Comparison of ENCODE assay signal across 13 cellular contexts in the genomic region with DNA sequence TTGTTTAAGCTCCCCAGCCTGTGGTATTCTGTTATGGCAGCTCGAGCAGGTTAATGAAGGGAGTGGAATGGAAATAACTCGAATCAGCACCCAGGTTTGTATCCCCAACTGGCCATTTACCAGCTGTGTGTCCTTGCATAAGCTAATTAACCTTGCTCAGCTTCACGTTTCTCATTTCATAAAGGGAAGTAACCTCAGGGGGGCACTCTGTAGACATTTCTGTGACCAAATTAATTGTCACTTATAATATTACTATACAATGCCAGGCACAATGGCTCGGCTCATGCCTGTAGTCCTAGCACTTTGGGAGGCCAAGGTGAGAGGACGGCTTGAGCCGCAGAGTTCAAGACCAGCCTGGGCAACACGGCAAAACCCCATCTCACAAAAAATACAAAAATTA. TPM values are rescaled to one million over a fixed set of nuclear protein-coding genes. Genes with fewer than 3 reads are reported as not detected.
DNase-seq lines count a peak whose midpoint lies in the region; ATAC-seq, FAIRE-seq and TF ChIP-seq lines count a peak whose summit lies in the region.
"Had no signal": no experiment of that assay in that cellular context is flagged by ENCODE, and none has a peak within 500 bp of the region (broad histone marks: within the 10 kb centered on the region; RNA-seq: fewer than 3 reads in every experiment).

No MANE protein-coding gene starts in this region.

- H3K4me3 Mint-ChIP-seq in glutamatergic neuron (ENCODE audit: unreplicated experiment), result no peak overlapping the region
- H3K4me3 Mint-ChIP-seq: memory B cell had no signal

- DNase-seq in COR-L47 (lab: John Stamatoyannopoulos, UW), result peak; percentile 51
- peak; percentile 16 to 81 for DNase-seq in NCI-H524 (lab: John Stamatoyannopoulos, UW)
- DNase-seq in left lobe of liver (ENCODE audit: low spot score), result no peak
- no peak for DNase-seq in glutamatergic neuron
- DNase-seq in RCC 7860 (ENCODE audit: low spot score), result no peak
- DNase-seq: activated CD8-positive, alpha-beta memory T cell treated with anti-CD3 and anti-CD28 coated beads, Interleukin-2, amount 50 U/mL, for 48 hours; anterior cingulate cortex; heart right ventricle had no signal

- H3K9me3 Mint-ChIP-seq in glutamatergic neuron (ENCODE audit: unreplicated experiment), result no peaks in the 10 kb centered on the region
- H3K9me3 Mint-ChIP-seq: memory B cell had no signal

- H3K27me3 Mint-ChIP-seq in glutamatergic neuron (ENCODE audit: unreplicated experiment), result peaks cover 3% of the 10 kb centered on the region
- H3K27me3 Mint-ChIP-seq: memory B cell had no signal

- no peak overlapping the region for H3K27ac Mint-ChIP-seq in glutamatergic neuron (ENCODE audit: unreplicated experiment)
- H3K27ac Mint-ChIP-seq: memory B cell had no signal

- H3K4me1 Mint-ChIP-seq in glutamatergic neuron (ENCODE audit: low read depth, unreplicated experiment), result peaks cover 10% of the 10 kb centered on the region

- CTCF ChIA-PET in HEK293 (lab: Yijun Ruan, JAX), result interaction anchor here (0.6 to 1.8 kb wide), 7 partner anchors 9 to 296 kb away, joined by 3 to 13 read pairs (median 3); no protein-coding TSS in a partner anchor

- H3K36me3 ChIP-seq in HEK293 (ENCODE audit: control insufficient read depth in 2 of 2, insufficient read depth in 1 of 2, low read length in 2 of 2), result no peaks in the 10 kb centered on the region

- no peaks in the 10 kb centered on the region for H3K4me1 ChIP-seq in HEK293 (ENCODE audit: control insufficient read depth, insufficient read depth, low read length)
- H3K4me1 ChIP-seq: heart right ventricle had no signal

- ATAC-seq in left lobe of liver (peak; percentile 36), GM21529 (IDR thresholded peaks at IDR 0.05; ENCODE audit: unreplicated experiment) (no peak), HG03280 (IDR thresholded peaks at IDR 0.05; ENCODE audit: unreplicated experiment) (no peak)
- ATAC-seq: heart right ventricle had no signal

- H3K4me3 ChIP-seq in HEK293 (ENCODE audit: low read depth, low read length), result no peak overlapping the region
- H3K4me3 ChIP-seq: heart right ventricle had no signal

- no peaks in the 10 kb centered on the region for H3K36me3 Mint-ChIP-seq in glutamatergic neuron (ENCODE audit: unreplicated experiment)

- H3K9me3 ChIP-seq in HEK293 (ENCODE audit: control insufficient read depth, insufficient read depth, low read depth, low read length), result no peaks in the 10 kb centered on the region
- H3K9me3 ChIP-seq: heart right ventricle had no signal

- no peak for TF ChIP-seq CTCF in HEK293 (tag by site-specific recombination; IDR thresholded peaks at IDR 0.05)
- no peak for TF ChIP-seq CTCF in glutamatergic neuron (IDR thresholded peaks at IDR 0.05; ENCODE audit: partially characterized antibody, unreplicated experiment)

- no peak overlapping the region for H3K27ac ChIP-seq in HEK293 (ENCODE audit: extremely low read depth, low read depth, low read length)
- H3K27ac ChIP-seq: heart right ventricle had no signal

- POLR2A ChIA-PET in HEK293 (lab: Yijun Ruan, JAX), result no interaction called here

- FAIRE-seq in RCC 7860 (lab: Jason Lieb, UNC), result no peak
- FAIRE-seq: endometrium had no signal

TF ChIP-seq in HEK293, 187 proteins besides CTCF, POLR2A, EP300 and RAD21:
- TF ChIP-seq ZNF23 (tag by site-specific recombination; IDR thresholded peaks at IDR 0.05; ENCODE audit: borderline replicate concordance) (no peak), ZNF654 (tag by site-specific recombination; IDR thresholded peaks at IDR 0.05; ENCODE audit: low read depth) (peak; percentile 28; the same call in 1 of the 2 replicates)

RNA-seq across cellular contexts. Expression of gene ADA2, which starts 13.8 kb away (rescaled TPM):
- total RNA-seq in left lobe of liver, result 5.7 TPM
- 49.7 TPM for total RNA-seq in glutamatergic neuron (ENCODE audit: unreplicated experiment)

RNA-seq across cellular contexts. Expression of gene HDHD5, which starts 46.4 kb away (rescaled TPM):
- 31.7 TPM for total RNA-seq in left lobe of liver
- 30.2 TPM for total RNA-seq in glutamatergic neuron (ENCODE audit: unreplicated experiment)

Comparison
In these comparisons a context has a peak if more than half of its experiments do, and no peak if none do; other contexts are left out.
1. DNase-seq: peak in COR-L47 (single experiment) and NCI-H524 (2 of 2); none in left lobe of liver (single experiment), glutamatergic neuron (single experiment) and RCC 7860 (single experiment).